1 cellular context compared by ENCODE assay signal in the genomic region with DNA sequence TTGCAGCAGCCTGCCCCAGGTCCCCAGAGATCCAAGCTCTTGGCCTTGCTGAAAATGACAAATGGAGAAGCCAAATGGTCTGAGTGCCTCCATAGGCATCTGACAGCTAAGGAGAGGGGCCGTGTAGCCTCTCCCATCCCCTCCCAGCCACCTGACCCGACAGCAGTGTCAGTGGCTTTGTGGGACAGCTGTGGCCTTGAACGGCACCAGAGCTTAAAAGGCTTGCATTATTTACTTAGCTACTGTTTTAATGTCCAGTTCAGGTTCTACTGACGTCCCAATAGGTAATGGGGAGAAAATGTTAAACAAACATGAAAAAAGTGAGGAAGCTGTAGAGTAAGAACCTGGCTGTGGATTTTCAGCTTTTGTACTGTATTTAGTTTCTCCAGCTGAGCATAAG.
A peak's percentile ranks its signal among the peaks of the same experiment; 100 is the strongest.
TF ChIP-seq lines count a peak whose summit lies in the region.

No MANE protein-coding gene starts in this region.

TF ChIP-seq in HepG2, 621 proteins besides CTCF, POLR2A, EP300 and RAD21 (continued from another document and continues in another):
- no peak for TF ChIP-seq EHMT2 (IDR thresholded peaks at IDR 0.05; ENCODE audit: borderline replicate concordance, low read depth, low read length)
- TF ChIP-seq RXRB (CRISPR knock-in tag; IDR thresholded peaks at IDR 0.05; ENCODE audit: borderline replicate concordance) = peak; percentile 77
- no peak for TF ChIP-seq RBM39 (IDR thresholded peaks at IDR 0.05; ENCODE audit: low read depth, low read length, poor library complexity, severe bottlenecking)
- peak; percentile 77 for TF ChIP-seq FOXA3 (CRISPR knock-in tag; IDR thresholded peaks at IDR 0.05)
- TF ChIP-seq ZNF761 (CRISPR knock-in tag; conservative IDR thresholded peaks at IDR 0.05) = no peak
- TF ChIP-seq ZC3H13 (CRISPR knock-in tag; IDR thresholded peaks at IDR 0.05) = no peak
- TF ChIP-seq, protein P1, sequence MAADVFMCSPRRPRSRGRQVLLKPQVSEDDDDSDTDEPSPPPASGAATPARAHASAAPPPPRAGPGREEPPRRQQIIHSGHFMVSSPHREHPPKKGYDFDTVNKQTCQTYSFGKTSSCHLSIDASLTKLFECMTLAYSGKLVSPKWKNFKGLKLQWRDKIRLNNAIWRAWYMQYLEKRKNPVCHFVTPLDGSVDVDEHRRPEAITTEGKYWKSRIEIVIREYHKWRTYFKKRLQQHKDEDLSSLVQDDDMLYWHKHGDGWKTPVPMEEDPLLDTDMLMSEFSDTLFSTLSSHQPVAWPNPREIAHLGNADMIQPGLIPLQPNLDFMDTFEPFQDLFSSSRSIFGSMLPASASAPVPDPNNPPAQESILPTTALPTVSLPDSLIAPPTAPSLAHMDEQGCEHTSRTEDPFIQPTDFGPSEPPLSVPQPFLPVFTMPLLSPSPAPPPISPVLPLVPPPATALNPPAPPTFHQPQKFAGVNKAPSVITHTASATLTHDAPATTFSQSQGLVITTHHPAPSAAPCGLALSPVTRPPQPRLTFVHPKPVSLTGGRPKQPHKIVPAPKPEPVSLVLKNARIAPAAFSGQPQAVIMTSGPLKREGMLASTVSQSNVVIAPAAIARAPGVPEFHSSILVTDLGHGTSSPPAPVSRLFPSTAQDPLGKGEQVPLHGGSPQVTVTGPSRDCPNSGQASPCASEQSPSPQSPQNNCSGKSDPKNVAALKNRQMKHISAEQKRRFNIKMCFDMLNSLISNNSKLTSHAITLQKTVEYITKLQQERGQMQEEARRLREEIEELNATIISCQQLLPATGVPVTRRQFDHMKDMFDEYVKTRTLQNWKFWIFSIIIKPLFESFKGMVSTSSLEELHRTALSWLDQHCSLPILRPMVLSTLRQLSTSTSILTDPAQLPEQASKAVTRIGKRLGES (CRISPR knock-in tag; IDR thresholded peaks at IDR 0.05; ENCODE audit: borderline replicate concordance) = no peak
- TF ChIP-seq ZNF451 (CRISPR knock-in tag; IDR thresholded peaks at IDR 0.05) = no peak
- TF ChIP-seq, protein P2, sequence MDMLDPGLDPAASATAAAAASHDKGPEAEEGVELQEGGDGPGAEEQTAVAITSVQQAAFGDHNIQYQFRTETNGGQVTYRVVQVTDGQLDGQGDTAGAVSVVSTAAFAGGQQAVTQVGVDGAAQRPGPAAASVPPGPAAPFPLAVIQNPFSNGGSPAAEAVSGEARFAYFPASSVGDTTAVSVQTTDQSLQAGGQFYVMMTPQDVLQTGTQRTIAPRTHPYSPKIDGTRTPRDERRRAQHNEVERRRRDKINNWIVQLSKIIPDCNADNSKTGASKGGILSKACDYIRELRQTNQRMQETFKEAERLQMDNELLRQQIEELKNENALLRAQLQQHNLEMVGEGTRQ (IDR thresholded peaks at IDR 0.05; ENCODE audit: low read depth, low read length) = no peak
- TF ChIP-seq, protein P2 (CRISPR knock-in tag; IDR thresholded peaks at IDR 0.05; ENCODE audit: borderline replicate concordance) = no peak
- TF ChIP-seq, protein P3, sequence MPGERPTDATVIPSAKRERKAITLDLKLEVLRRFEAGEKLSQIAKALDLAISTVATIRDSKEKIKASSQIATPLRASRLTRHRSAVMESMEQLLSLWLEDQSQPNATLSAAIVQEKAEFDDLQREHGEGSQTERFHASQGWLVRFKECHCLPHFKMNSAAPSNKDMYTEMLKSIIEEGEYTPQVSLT (CRISPR knock-in tag; IDR thresholded peaks at IDR 0.05; ENCODE audit: borderline replicate concordance, low read depth) = no peak
- TF ChIP-seq ZNF776 (CRISPR knock-in tag; IDR thresholded peaks at IDR 0.05) = no peak
- TF ChIP-seq ZNF782 (CRISPR knock-in tag; IDR thresholded peaks at IDR 0.05; ENCODE audit: borderline replicate concordance) = no peak
- TF ChIP-seq, protein P4, sequence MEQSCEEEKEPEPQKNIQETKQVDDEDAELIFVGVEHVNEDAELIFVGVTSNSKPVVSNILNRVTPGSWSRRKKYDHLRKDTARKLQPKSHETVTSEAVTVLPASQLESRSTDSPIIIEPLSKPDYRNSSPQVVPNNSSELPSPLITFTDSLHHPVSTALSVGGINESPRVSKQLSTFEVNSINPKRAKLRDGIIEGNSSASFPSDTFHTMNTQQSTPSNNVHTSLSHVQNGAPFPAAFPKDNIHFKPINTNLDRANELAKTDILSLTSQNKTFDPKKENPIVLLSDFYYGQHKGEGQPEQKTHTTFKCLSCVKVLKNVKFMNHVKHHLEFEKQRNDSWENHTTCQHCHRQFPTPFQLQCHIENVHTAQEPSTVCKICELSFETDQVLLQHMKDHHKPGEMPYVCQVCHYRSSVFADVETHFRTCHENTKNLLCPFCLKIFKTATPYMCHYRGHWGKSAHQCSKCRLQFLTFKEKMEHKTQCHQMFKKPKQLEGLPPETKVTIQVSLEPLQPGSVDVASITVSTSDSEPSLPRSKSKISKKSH (CRISPR knock-in tag; IDR thresholded peaks at IDR 0.05; ENCODE audit: borderline replicate concordance) = no peak
- no peak for TF ChIP-seq ZBTB1 (CRISPR knock-in tag; IDR thresholded peaks at IDR 0.05; ENCODE audit: borderline replicate concordance)
- peak; percentile 49; the same call in 1 of the 2 replicates for TF ChIP-seq ZNF143 (CRISPR knock-in tag; IDR thresholded peaks at IDR 0.05)
- TF ChIP-seq ZKSCAN8 (CRISPR knock-in tag; IDR thresholded peaks at IDR 0.05; ENCODE audit: borderline replicate concordance) = no peak; the same call in 1 of the 2 replicates
- TF ChIP-seq PTBP1 (IDR thresholded peaks at IDR 0.05; ENCODE audit: low read depth, low read length, poor library complexity, severe bottlenecking) = no peak
- TF ChIP-seq, protein P5, sequence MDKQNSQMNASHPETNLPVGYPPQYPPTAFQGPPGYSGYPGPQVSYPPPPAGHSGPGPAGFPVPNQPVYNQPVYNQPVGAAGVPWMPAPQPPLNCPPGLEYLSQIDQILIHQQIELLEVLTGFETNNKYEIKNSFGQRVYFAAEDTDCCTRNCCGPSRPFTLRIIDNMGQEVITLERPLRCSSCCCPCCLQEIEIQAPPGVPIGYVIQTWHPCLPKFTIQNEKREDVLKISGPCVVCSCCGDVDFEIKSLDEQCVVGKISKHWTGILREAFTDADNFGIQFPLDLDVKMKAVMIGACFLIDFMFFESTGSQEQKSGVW (CRISPR knock-in tag; IDR thresholded peaks at IDR 0.05; ENCODE audit: borderline replicate concordance) = no peak
- no peak for TF ChIP-seq ATF7-NPFF (CRISPR knock-in tag; IDR thresholded peaks at IDR 0.05; ENCODE audit: low read depth)
- TF ChIP-seq KDM4B (CRISPR knock-in tag; IDR thresholded peaks at IDR 0.05) = no peak
- TF ChIP-seq, protein P6, sequence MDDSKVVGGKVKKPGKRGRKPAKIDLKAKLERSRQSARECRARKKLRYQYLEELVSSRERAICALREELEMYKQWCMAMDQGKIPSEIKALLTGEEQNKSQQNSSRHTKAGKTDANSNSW (CRISPR knock-in tag; IDR thresholded peaks at IDR 0.05; ENCODE audit: borderline replicate concordance) = no peak
- TF ChIP-seq RELA (CRISPR knock-in tag; IDR thresholded peaks at IDR 0.05) = no peak
- TF ChIP-seq ZNF563 (CRISPR knock-in tag; IDR thresholded peaks at IDR 0.05) = no peak
- peak; percentile 73 for TF ChIP-seq TCF7 (IDR thresholded peaks at IDR 0.05; ENCODE audit: low read depth)
- TF ChIP-seq ATM (IDR thresholded peaks at IDR 0.05; ENCODE audit: borderline replicate concordance) = no peak
- TF ChIP-seq, protein P7, sequence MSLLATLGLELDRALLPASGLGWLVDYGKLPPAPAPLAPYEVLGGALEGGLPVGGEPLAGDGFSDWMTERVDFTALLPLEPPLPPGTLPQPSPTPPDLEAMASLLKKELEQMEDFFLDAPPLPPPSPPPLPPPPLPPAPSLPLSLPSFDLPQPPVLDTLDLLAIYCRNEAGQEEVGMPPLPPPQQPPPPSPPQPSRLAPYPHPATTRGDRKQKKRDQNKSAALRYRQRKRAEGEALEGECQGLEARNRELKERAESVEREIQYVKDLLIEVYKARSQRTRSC (CRISPR knock-in tag; IDR thresholded peaks at IDR 0.05; ENCODE audit: low read depth) = no peak
- TF ChIP-seq ZNF10 (CRISPR knock-in tag; IDR thresholded peaks at IDR 0.05; ENCODE audit: borderline replicate concordance, low read depth) = no peak
- no peak for TF ChIP-seq NAIF1 (CRISPR knock-in tag; IDR thresholded peaks at IDR 0.05; ENCODE audit: borderline replicate concordance)
- peak; percentile 66; the same call in 1 of the 2 replicates for TF ChIP-seq TBX2 (CRISPR knock-in tag; IDR thresholded peaks at IDR 0.05; ENCODE audit: borderline replicate concordance)
- no peak; the same call in 1 of the 2 replicates for TF ChIP-seq REPIN1 (CRISPR knock-in tag; IDR thresholded peaks at IDR 0.05; ENCODE audit: borderline replicate concordance, low read depth)
- TF ChIP-seq MEIS2 (CRISPR knock-in tag; IDR thresholded peaks at IDR 0.05) = 0 out of 2 replicates have a peak, but pooled peaks have one; percentile 27
- no peak for TF ChIP-seq GABPA (IDR thresholded peaks at IDR 0.05; ENCODE audit: low read depth, low read length)
- peak; percentile 25; the same call in 1 of the 2 replicates for TF ChIP-seq GABPA (CRISPR knock-in tag; IDR thresholded peaks at IDR 0.05; ENCODE audit: low read depth)
- TF ChIP-seq MTA1 (CRISPR knock-in tag; IDR thresholded peaks at IDR 0.05; ENCODE audit: borderline replicate concordance) = 0 out of 2 replicates have a peak, but pooled peaks have one; percentile 53
- TF ChIP-seq KLF6 (CRISPR knock-in tag; IDR thresholded peaks at IDR 0.05) = no peak
- TF ChIP-seq ELF3 (CRISPR knock-in tag; IDR thresholded peaks at IDR 0.05) = peak; percentile 50; the same call in 1 of the 2 replicates
- peak; percentile 80; the same call in 1 of the 2 replicates for TF ChIP-seq HMG20A (CRISPR knock-in tag; IDR thresholded peaks at IDR 0.05; ENCODE audit: borderline replicate concordance)
- TF ChIP-seq, protein P8, sequence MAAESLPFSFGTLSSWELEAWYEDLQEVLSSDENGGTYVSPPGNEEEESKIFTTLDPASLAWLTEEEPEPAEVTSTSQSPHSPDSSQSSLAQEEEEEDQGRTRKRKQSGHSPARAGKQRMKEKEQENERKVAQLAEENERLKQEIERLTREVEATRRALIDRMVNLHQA (CRISPR knock-in tag; IDR thresholded peaks at IDR 0.05) = no peak
- TF ChIP-seq HOXA3 (CRISPR knock-in tag; IDR thresholded peaks at IDR 0.05) = peak; percentile 53; the same call in 1 of the 2 replicates
- no peak for TF ChIP-seq HES4 (CRISPR knock-in tag; IDR thresholded peaks at IDR 0.05; ENCODE audit: borderline replicate concordance)
- TF ChIP-seq ZMYM4 (CRISPR knock-in tag; IDR thresholded peaks at IDR 0.05) = peak; percentile 40; the same call in 1 of the 2 replicates
- TF ChIP-seq, protein P9, sequence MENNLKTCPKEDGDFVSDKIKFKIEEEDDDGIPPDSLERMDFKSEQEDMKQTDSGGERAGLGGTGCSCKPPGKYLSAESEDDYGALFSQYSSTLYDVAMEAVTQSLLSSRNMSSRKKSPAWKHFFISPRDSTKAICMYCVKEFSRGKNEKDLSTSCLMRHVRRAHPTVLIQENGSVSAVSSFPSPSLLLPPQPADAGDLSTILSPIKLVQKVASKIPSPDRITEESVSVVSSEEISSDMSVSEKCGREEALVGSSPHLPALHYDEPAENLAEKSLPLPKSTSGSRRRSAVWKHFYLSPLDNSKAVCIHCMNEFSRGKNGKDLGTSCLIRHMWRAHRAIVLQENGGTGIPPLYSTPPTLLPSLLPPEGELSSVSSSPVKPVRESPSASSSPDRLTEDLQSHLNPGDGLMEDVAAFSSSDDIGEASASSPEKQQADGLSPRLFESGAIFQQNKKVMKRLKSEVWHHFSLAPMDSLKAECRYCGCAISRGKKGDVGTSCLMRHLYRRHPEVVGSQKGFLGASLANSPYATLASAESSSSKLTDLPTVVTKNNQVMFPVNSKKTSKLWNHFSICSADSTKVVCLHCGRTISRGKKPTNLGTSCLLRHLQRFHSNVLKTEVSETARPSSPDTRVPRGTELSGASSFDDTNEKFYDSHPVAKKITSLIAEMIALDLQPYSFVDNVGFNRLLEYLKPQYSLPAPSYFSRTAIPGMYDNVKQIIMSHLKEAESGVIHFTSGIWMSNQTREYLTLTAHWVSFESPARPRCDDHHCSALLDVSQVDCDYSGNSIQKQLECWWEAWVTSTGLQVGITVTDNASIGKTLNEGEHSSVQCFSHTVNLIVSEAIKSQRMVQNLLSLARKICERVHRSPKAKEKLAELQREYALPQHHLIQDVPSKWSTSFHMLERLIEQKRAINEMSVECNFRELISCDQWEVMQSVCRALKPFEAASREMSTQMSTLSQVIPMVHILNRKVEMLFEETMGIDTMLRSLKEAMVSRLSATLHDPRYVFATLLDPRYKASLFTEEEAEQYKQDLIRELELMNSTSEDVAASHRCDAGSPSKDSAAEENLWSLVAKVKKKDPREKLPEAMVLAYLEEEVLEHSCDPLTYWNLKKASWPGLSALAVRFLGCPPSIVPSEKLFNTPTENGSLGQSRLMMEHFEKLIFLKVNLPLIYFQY (CRISPR knock-in tag; IDR thresholded peaks at IDR 0.05; ENCODE audit: borderline replicate concordance) = peak; percentile 97
